12 cellular contexts compared by ENCODE assay signal in the genomic region with DNA sequence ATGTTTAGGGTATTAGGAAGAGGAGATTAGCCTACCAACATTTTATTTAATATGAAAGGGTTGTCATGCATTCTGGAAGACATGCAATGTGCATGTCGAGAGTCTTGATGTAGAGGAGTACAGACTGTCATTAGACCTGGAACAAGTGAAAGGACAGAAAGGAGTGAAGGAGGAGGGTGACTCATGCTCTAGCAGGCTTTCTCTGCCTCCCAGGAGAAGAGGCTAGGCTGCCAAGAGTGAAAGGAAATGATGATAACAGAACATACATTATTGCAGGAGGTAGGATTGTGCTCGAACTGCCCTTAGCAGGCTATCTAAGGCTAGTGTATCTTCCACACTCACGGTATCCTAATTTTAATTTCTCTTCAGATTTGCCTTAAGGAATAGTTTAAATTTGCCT.
DNase-seq lines count a peak whose midpoint lies in the region; ATAC-seq and TF ChIP-seq lines count a peak whose summit lies in the region.
"Had no signal": no experiment of that assay in that cellular context is flagged by ENCODE, and none has a peak within 500 bp of the region (broad histone marks: within the 10 kb centered on the region; RNA-seq: fewer than 3 reads in every experiment).

No MANE protein-coding gene starts in this region.

- peak overlapping the region; percentile 31 for H3K27ac Mint-ChIP-seq in activated T-cell treated with anti-CD3 and anti-CD28 coated beads, Interleukin-2, amount 50 U/mL, for 24 hours
- H3K27ac Mint-ChIP-seq in chondrocyte (ENCODE audit: unreplicated experiment), result peak overlapping the region; percentile 79

- no peak overlapping the region for H3K4me3 Mint-ChIP-seq in activated T-cell treated with anti-CD3 and anti-CD28 coated beads, Interleukin-2, amount 50 U/mL, for 24 hours
- no peak overlapping the region for H3K4me3 Mint-ChIP-seq in chondrocyte (ENCODE audit: unreplicated experiment)

- H3K9me3 ChIP-seq in suprapubic skin, result no peaks in the 10 kb centered on the region
- H3K9me3 ChIP-seq: gastroesophageal sphincter, SJSA1 had no signal

- no peak for DNase-seq in activated T-cell treated with anti-CD3 and anti-CD28 coated beads, Interleukin-2, amount 50 U/mL, for 24 hours
- DNase-seq in activated T-cell treated with anti-CD3 and anti-CD28 coated beads for 4 hours (no peak), NB4 (ENCODE audit: low read depth) (peak; percentile 15), chondrocyte (ENCODE audit: low spot score) (no peak), skeletal muscle cell (ENCODE audit: low read depth) (peak; percentile 49), NCI-H2107 treated with DMSO at 0.1 percent for 48 hours (lab: John Stamatoyannopoulos, UW; ENCODE audit: unreplicated experiment) (no peak), suprapubic skin (ENCODE audit: low spot score in 2 of 2) (no peak)
- DNase-seq: activated effector memory CD4-positive, alpha-beta T cell treated with anti-CD3 and anti-CD28 coated beads, Interleukin-2, amount 50 U/mL, for 16 hours; NCI-H1092 had no signal

- no peak for TF ChIP-seq POLR2A in NB4 (IDR thresholded peaks at IDR 0.05; ENCODE audit: extremely low read depth, insufficient read length)
- no peak for TF ChIP-seq POLR2A in suprapubic skin (IDR thresholded peaks at IDR 0.05)

- H3K36me3 Mint-ChIP-seq in activated T-cell treated with anti-CD3 and anti-CD28 coated beads, Interleukin-2, amount 50 U/mL, for 24 hours (ENCODE audit: low read depth), result peaks cover 37% of the 10 kb centered on the region
- peaks cover 5% of the 10 kb centered on the region for H3K36me3 Mint-ChIP-seq in chondrocyte (ENCODE audit: low read depth)

- ATAC-seq in HG02970 (IDR thresholded peaks at IDR 0.05; ENCODE audit: low FRiP score, unreplicated experiment), result no peak
- ATAC-seq: gastroesophageal sphincter had no signal

- 66% methylated on average over 3 of the region's 3 CpGs for WGBS in suprapubic skin

- TF ChIP-seq EP300 in suprapubic skin (IDR thresholded peaks at IDR 0.05), result no peak

- peaks cover 43% of the 10 kb centered on the region for H3K4me1 Mint-ChIP-seq in activated T-cell treated with anti-CD3 and anti-CD28 coated beads, Interleukin-2, amount 50 U/mL, for 24 hours (ENCODE audit: low read depth)
- peaks cover 11% of the 10 kb centered on the region for H3K4me1 Mint-ChIP-seq in chondrocyte (ENCODE audit: low read depth)

- H3K9me3 Mint-ChIP-seq in activated T-cell treated with anti-CD3 and anti-CD28 coated beads, Interleukin-2, amount 50 U/mL, for 24 hours, result no peaks in the 10 kb centered on the region
- peaks cover 3% of the 10 kb centered on the region for H3K9me3 Mint-ChIP-seq in chondrocyte (ENCODE audit: low read depth)

- no peak overlapping the region for H3K4me3 ChIP-seq in NB4 (ENCODE audit: low read depth, low read length)
- no peak overlapping the region for H3K4me3 ChIP-seq in skeletal muscle cell (ENCODE audit: low read depth, low read length)
- no peak overlapping the region for H3K4me3 ChIP-seq in suprapubic skin
- H3K4me3 ChIP-seq: gastroesophageal sphincter, SJSA1 had no signal

- H3K27ac ChIP-seq in suprapubic skin, result no peak overlapping the region
- H3K27ac ChIP-seq: gastroesophageal sphincter, SJSA1 had no signal

- TF ChIP-seq CTCF in NB4 (IDR thresholded peaks at IDR 0.05; ENCODE audit: low read depth, low read length), result no peak
- no peak for TF ChIP-seq CTCF in chondrocyte (IDR thresholded peaks at IDR 0.05)
- no peak for TF ChIP-seq CTCF in suprapubic skin (IDR thresholded peaks at IDR 0.05)

- no peaks in the 10 kb centered on the region for H3K27me3 Mint-ChIP-seq in activated T-cell treated with anti-CD3 and anti-CD28 coated beads, Interleukin-2, amount 50 U/mL, for 24 hours
- no peaks in the 10 kb centered on the region for H3K27me3 Mint-ChIP-seq in chondrocyte (ENCODE audit: low read depth)

- peaks cover 27% of the 10 kb centered on the region for H3K36me3 ChIP-seq in suprapubic skin
- H3K36me3 ChIP-seq: SJSA1 had no signal

- H3K4me1 ChIP-seq in suprapubic skin, result no peaks in the 10 kb centered on the region
- H3K4me1 ChIP-seq: gastroesophageal sphincter had no signal

- H3K27me3 ChIP-seq in suprapubic skin, result no peaks in the 10 kb centered on the region
- H3K27me3 ChIP-seq: gastroesophageal sphincter, SJSA1 had no signal

Comparison
In these comparisons a context has a peak if more than half of its experiments do, and no peak if none do; other contexts are left out.
1. DNase-seq: peak in NB4 (single experiment) and skeletal muscle cell (single experiment); none in activated T-cell treated with anti-CD3 and anti-CD28 coated beads, Interleukin-2, amount 50 U/mL, for 24 hours (single experiment), activated T-cell treated with anti-CD3 and anti-CD28 coated beads for 4 hours (single experiment), chondrocyte (single experiment), NCI-H2107 treated with DMSO at 0.1 percent for 48 hours (single experiment) and suprapubic skin (0 of 2).